25 cellular contexts compared by ENCODE assay signal in genomic region chr9:96199006-96199405, GRCh38.
"Had no signal": no experiment of that assay in that cellular context is flagged by ENCODE, and none has a peak within 500 bp of the region (broad histone marks: within the 10 kb centered on the region; RNA-seq: fewer than 3 reads in every experiment).

No MANE protein-coding gene starts in this region.

- ATAC-seq: activated T-cell treated with anti-CD3 and anti-CD28 coated beads, Interleukin-2, amount 50 U/mL, for 72 hours; body of pancreas; effector memory CD8-positive, alpha-beta T cell; left lung; lower lobe of right lung; natural killer cell; right cardiac atrium had no signal

- DNase-seq: activated CD4-positive, alpha-beta T cell treated with anti-CD3 and anti-CD28 coated beads for 4 hours; activated CD4-positive, alpha-beta T cell treated with anti-CD3 and anti-CD28 coated beads, Interleukin-2, amount 50 U/mL, for 4 hours; activated effector memory CD4-positive, alpha-beta T cell treated with Interleukin-2 at 50 U/mL for 16 hours; activated naive CD4-positive, alpha-beta T cell treated with Interleukin-2 at 50 U/mL for 16 hours; activated T-cell treated with anti-CD3 and anti-CD28 coated beads for 4 hours; activated T-cell treated with anti-CD3 and anti-CD28 coated beads, Interleukin-2, amount 50 U/mL, for 72 hours; anterior cingulate cortex; body of pancreas; cortex of kidney; effector memory CD8-positive, alpha-beta T cell; foreskin melanocyte; kidney glomerular epithelial cell; left lung; lower lobe of right lung; mesenchymal stem cell; natural killer cell; posterior cingulate gyrus; right cardiac atrium; spleen; stimulated activated naive CD4-positive, alpha-beta T cell treated with Interleukin-2 at 50 U/mL for 16 hours had no signal

- H3K27me3 ChIP-seq: body of pancreas, cardiac muscle cell, esophagus muscularis mucosa, left lung, neural progenitor cell, spleen, tibial nerve had no signal

- H3K4me3 ChIP-seq: body of pancreas, cardiac muscle cell, esophagus muscularis mucosa, left lung, lower lobe of right lung, neural progenitor cell, spleen, tibial nerve had no signal

- H3K4me2 ChIP-seq: neural progenitor cell had no signal

- H3K9me3 ChIP-seq: body of pancreas, esophagus muscularis mucosa, left lung, lower lobe of right lung, spleen, tibial nerve had no signal

- H3K4me1 ChIP-seq: body of pancreas, left lung, lower lobe of right lung, spleen, tibial nerve had no signal

- H3K9ac ChIP-seq: neural progenitor cell had no signal

- H3K27ac ChIP-seq: body of pancreas, cardiac muscle cell, esophagus muscularis mucosa, left lung, lower lobe of right lung, neural progenitor cell, spleen, tibial nerve, VCaP had no signal

- H3K36me3 ChIP-seq: cardiac muscle cell, esophagus muscularis mucosa, left lung, lower lobe of right lung, neural progenitor cell, spleen, tibial nerve had no signal
